8 cellular contexts compared by ENCODE assay signal in genomic region chr11:10308208-10308954, GRCh38. TPM values are rescaled to one million over a fixed set of nuclear protein-coding genes. Genes with fewer than 3 reads are reported as not detected.
DNase-seq lines count a peak whose midpoint lies in the region; TF ChIP-seq lines count a peak whose summit lies in the region.

No MANE protein-coding gene starts in this region.

- no peak for TF ChIP-seq POLR2A in tibial nerve (IDR thresholded peaks at IDR 0.05)

- peaks cover 0 to 57% (median 24%) of the 10 kb centered on the region in 4 donors for H3K4me1 ChIP-seq in tibial nerve

- no peak for TF ChIP-seq EP300 in tibial nerve (IDR thresholded peaks at IDR 0.05)

- no peaks in the 10 kb centered on the region for H3K9me3 Mint-ChIP-seq in activated naive CD4-positive, alpha-beta T cell treated with anti-CD3 and anti-CD28 coated beads, Interleukin-2, amount 10 ng/mL, durations not matched to agents 7 days and 5 days

- H3K27me3 ChIP-seq in kidney epithelial cell (ENCODE audit: control insufficient read depth, insufficient read depth, low read length) (no peaks in the 10 kb centered on the region), tibial nerve (no peaks in the 10 kb centered on the region)

- H3K36me3 ChIP-seq in kidney epithelial cell (ENCODE audit: control insufficient read depth, insufficient read depth, low read length) (no peaks in the 10 kb centered on the region), tibial nerve (no peaks in the 10 kb centered on the region)

- H3K36me3 Mint-ChIP-seq in activated naive CD4-positive, alpha-beta T cell treated with anti-CD3 and anti-CD28 coated beads, Interleukin-2, amount 10 ng/mL, durations not matched to agents 7 days and 5 days, result peaks cover 4% of the 10 kb centered on the region

- peaks cover 52% of the 10 kb centered on the region for H3K4me1 Mint-ChIP-seq in activated naive CD4-positive, alpha-beta T cell treated with anti-CD3 and anti-CD28 coated beads, Interleukin-2, amount 10 ng/mL, durations not matched to agents 7 days and 5 days

- H3K27ac Mint-ChIP-seq in activated naive CD4-positive, alpha-beta T cell treated with anti-CD3 and anti-CD28 coated beads, Interleukin-2, amount 10 ng/mL, durations not matched to agents 7 days and 5 days, result peak overlapping the region; percentile 83

- no peak for TF ChIP-seq CTCF in kidney epithelial cell (IDR thresholded peaks at IDR 0.05; ENCODE audit: insufficient read depth, low read length, poor library complexity, severe bottlenecking)
- no peak for TF ChIP-seq CTCF in tibial nerve (IDR thresholded peaks at IDR 0.05)

- no peaks in the 10 kb centered on the region for H3K9me3 ChIP-seq in tibial nerve

- peaks cover 84% of the 10 kb centered on the region for H3K27me3 Mint-ChIP-seq in activated naive CD4-positive, alpha-beta T cell treated with anti-CD3 and anti-CD28 coated beads, Interleukin-2, amount 10 ng/mL, durations not matched to agents 7 days and 5 days

- H3K27ac ChIP-seq in adipose tissue (ENCODE audit: low read depth, low read length) (peak overlapping the region; percentile 19), tibial nerve (peak overlapping the region; percentile 19 to 89 (median 67))

- no peak for DNase-seq in activated naive CD4-positive, alpha-beta T cell treated with anti-CD3 and anti-CD28 coated beads, Interleukin-2, amount 10 ng/mL, durations not matched to agents 7 days and 5 days
- DNase-seq in activated naive CD4-positive, alpha-beta T cell treated with Interleukin-2 at 50 U/mL for 16 hours, result no peak
- DNase-seq in kidney epithelial cell (ENCODE audit: low read depth) (no peak), tibial nerve (ENCODE audit: low spot score in 2 of 2) (no peak), T1000 (lab: John Stamatoyannopoulos, UW) (no peak), NCI-H774 (lab: John Stamatoyannopoulos, UW) (no peak), NCI-H1436 (lab: John Stamatoyannopoulos, UW) (no peak)

- peak overlapping the region; percentile 55 for H3K4me3 ChIP-seq in kidney epithelial cell (ENCODE audit: low read depth, low read length)
- H3K4me3 ChIP-seq in tibial nerve, result peak overlapping the region; percentile 54 to 84 (median 74)

- WGBS in adipose tissue, 3 donors, result 19 to 23% (median 22%) methylated on average over 16 of the region's 16 CpGs
- WGBS in tibial nerve, 2 donors, result 25 to 26% methylated on average over 16 of the region's 16 CpGs

- CTCF ChIA-PET in activated naive CD4-positive, alpha-beta T cell treated with anti-CD3 and anti-CD28 coated beads, Interleukin-2, amount 10 ng/mL, durations not matched to agents 7 days and 5 days (lab: Charles Lee), result interaction anchor here (0.6 to 3.8 kb wide), 21 partner anchors 10 to 773 kb away, joined by 3 to 43 read pairs (median 4); no protein-coding TSS in a partner anchor

- peak overlapping the region; percentile 52 for H3K4me3 Mint-ChIP-seq in activated naive CD4-positive, alpha-beta T cell treated with anti-CD3 and anti-CD28 coated beads, Interleukin-2, amount 10 ng/mL, durations not matched to agents 7 days and 5 days

RNA-seq across cellular contexts. Expression of gene ADM, which starts 3.5 kb away (rescaled TPM):
- 100 to 1,000 TPM in 1 of 3 donors, 10 to 100 TPM in 2; 18.8 to 477 (median 29.2) TPM for polyA plus RNA-seq in adipose tissue
- total RNA-seq in kidney epithelial cell (59.8 and 68.1 TPM in 2 replicates), tibial nerve (100 to 1,000 TPM; 123 to 420 (median 197) TPM)

RNA-seq across cellular contexts. Expression of gene SBF2, which starts 14.4 kb away (rescaled TPM):
- 10 to 100 TPM in 2 of 3 donors, 1 to 10 TPM in 1; 6.0 to 25.9 (median 23.0) TPM for polyA plus RNA-seq in adipose tissue
- 21.1 and 25.4 TPM in 2 replicates for total RNA-seq in kidney epithelial cell
- 100 to 1,000 TPM in 1 of 4 donors, 10 to 100 TPM in 3; 75.0 to 104 (median 86.9) TPM for total RNA-seq in tibial nerve
